In the genomic region with DNA sequence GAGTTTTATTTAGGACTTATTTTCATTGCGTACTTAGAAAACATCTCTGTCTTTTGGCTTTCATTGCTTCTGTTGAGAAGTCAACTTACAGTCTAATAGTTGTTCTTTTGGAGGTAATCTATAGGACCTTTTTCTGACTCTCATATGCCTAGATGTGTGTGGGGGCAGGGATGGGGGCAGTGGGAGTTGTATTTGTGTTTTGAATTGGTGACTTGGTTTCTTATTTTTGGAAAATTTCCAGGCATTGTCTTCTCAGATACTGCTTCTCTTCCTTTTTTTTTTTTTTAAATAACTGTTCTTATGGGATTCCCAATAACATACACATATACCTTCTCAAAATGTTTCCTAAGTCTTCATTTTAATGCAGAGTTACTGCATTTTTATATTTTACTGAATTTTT, we compare ENCODE assay signal across 9 cellular contexts.
"Had no signal": no experiment of that assay in that cellular context is flagged by ENCODE, and none has a peak within 500 bp of the region (broad histone marks: within the 10 kb centered on the region; RNA-seq: fewer than 3 reads in every experiment).

No MANE protein-coding gene starts in this region.

- ATAC-seq: HCT116, K562 had no signal

- H3K27ac Mint-ChIP-seq: HFFc6 had no signal

- DNase-seq: GM23248, GOT3, H7, HFFc6, IMR-90 had no signal

- H3K9me3 Mint-ChIP-seq: HFFc6 had no signal

- H2AFZ ChIP-seq: GM23248 had no signal

- H3K9me3 ChIP-seq: HAP-1 had no signal

- H3K9ac ChIP-seq: GM23248 had no signal

- FAIRE-seq: HTR-8/SVneo, K562 had no signal

- H3K4me3 ChIP-seq: GM23248, HAP-1, K562 had no signal

- H3K27ac ChIP-seq: GM23248 had no signal

- H3K4me3 Mint-ChIP-seq: HFFc6 had no signal
